In the genomic region with DNA sequence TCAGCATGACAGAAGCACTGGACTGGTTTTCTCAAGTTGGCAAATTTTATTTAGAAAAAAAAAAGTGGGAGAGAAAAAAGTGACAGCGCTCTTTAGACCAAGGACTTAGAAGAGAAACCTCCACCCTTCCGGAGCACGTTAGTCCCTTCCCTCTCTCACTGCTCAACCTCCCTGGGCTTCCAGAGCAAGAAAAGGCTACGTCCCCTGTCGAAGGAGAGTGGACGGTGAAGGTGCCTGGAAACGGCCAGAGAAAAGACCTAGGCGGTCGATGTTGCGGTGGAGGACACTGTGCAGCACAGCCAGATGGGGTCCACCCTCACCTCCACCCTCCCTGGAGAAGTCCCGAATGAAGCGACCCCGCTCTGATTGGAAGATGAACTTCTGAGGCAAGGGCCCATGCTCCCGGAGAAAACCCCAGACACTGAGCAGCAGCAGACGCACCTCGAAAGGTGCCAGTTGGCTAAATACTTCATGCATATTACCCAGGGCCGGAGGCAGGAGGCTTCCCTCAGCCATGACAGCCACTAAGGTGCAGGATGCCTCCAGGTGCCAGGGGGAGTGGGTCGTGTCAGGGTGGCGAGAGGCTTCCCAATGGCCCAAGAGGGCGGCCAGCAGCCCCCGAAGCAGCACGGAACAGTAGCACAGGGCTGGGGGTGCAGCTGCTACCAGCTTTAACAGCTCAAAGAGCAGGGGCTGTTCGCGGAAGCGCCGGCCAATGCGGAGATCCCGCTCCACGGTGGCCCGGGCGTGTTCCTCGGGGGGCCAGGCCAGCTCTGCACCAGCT, we compare ENCODE assay signal across 8 cellular contexts. TPM values are rescaled to one million over a fixed set of nuclear protein-coding genes. Genes with fewer than 3 reads are reported as not detected.
DNase-seq lines count a peak whose midpoint lies in the region; ATAC-seq and TF ChIP-seq lines count a peak whose summit lies in the region.

No MANE protein-coding gene starts in this region.

- no peak for ATAC-seq in HG03457 (IDR thresholded peaks at IDR 0.05; ENCODE audit: unreplicated experiment)

- no peak overlapping the region for H3K27ac ChIP-seq in DOHH2 (ENCODE audit: low read depth, low read length)
- peak overlapping the region; percentile 74 for H3K27ac ChIP-seq in esophagus (ENCODE audit: low read depth in 2 of 2, low read length in 1 of 2)
- H3K27ac ChIP-seq in trophoblast cell (ENCODE audit: low read depth, low read length): no peak overlapping the region

- H3K4ac ChIP-seq in trophoblast cell (ENCODE audit: low read depth, low read length): no peak overlapping the region

- no peaks in the 10 kb centered on the region for H3K9me2 ChIP-seq in DOHH2 (replicated peaks; ENCODE audit: control insufficient read depth, low read length)

- peaks cover 3% of the 10 kb centered on the region; the same call in 1 of the 2 replicates for H4K20me1 ChIP-seq in DOHH2 (ENCODE audit: control insufficient read depth, insufficient read depth, low read depth, low read length)

- H3K79me2 ChIP-seq in DOHH2 (ENCODE audit: control insufficient read depth, low read length) (peaks cover 84% of the 10 kb centered on the region), trophoblast cell (ENCODE audit: control insufficient read depth, insufficient read depth, low read length, poor library complexity) (peaks cover 9% of the 10 kb centered on the region)

- no peak overlapping the region for H4K8ac ChIP-seq in trophoblast cell (ENCODE audit: low read depth, low read length)

- no peak overlapping the region for H3K14ac ChIP-seq in trophoblast cell (ENCODE audit: low read length)

- H3K9me3 ChIP-seq in DOHH2 (ENCODE audit: control insufficient read depth, insufficient read depth, low read length): no peaks in the 10 kb centered on the region
- no peaks in the 10 kb centered on the region for H3K9me3 ChIP-seq in NT2/D1 (ENCODE audit: insufficient read depth, low read length)
- no peaks in the 10 kb centered on the region for H3K9me3 ChIP-seq in esophagus (ENCODE audit: control insufficient read depth in 2 of 2, insufficient read depth in 1 of 2, low read depth in 1 of 2, low read length in 1 of 2)
- no peaks in the 10 kb centered on the region for H3K9me3 ChIP-seq in trophoblast cell (ENCODE audit: insufficient read depth, low read depth, low read length)

- no peak overlapping the region for H2AK5ac ChIP-seq in trophoblast cell (ENCODE audit: low read length)

- H4K12ac ChIP-seq in trophoblast cell (ENCODE audit: low read depth, low read length): no peak overlapping the region

- H3K4me1 ChIP-seq in DOHH2 (ENCODE audit: control insufficient read depth, low read length) (peaks cover 37% of the 10 kb centered on the region), NT2/D1 (ENCODE audit: insufficient read depth, insufficient read length) (peaks cover 6% of the 10 kb centered on the region), esophagus (ENCODE audit: control insufficient read depth in 2 of 2, insufficient read depth in 2 of 2, low read length in 1 of 2) (peaks cover 0 to 11% of the 10 kb centered on the region in 2 donors), trophoblast cell (ENCODE audit: control insufficient read depth in 1 of 2, insufficient read depth in 2 of 2, low read length in 2 of 2) (peaks cover 8 to 9% of the 10 kb centered on the region in 2 experiments)

- H3F3A ChIP-seq in DOHH2 (ENCODE audit: control insufficient read depth, insufficient read depth): no peaks in the 10 kb centered on the region

- H3K36me3 ChIP-seq in DOHH2 (ENCODE audit: control insufficient read depth, low read length): peaks cover 69% of the 10 kb centered on the region
- H3K36me3 ChIP-seq in NT2/D1 (ENCODE audit: insufficient read depth, insufficient read length, low read length): peaks cover 66% of the 10 kb centered on the region
- H3K36me3 ChIP-seq in esophagus (ENCODE audit: control insufficient read depth in 2 of 2, insufficient read depth in 2 of 2, low read length in 1 of 2): peaks cover 10 to 25% of the 10 kb centered on the region in 2 donors
- H3K36me3 ChIP-seq in trophoblast cell (ENCODE audit: control insufficient read depth in 1 of 2, insufficient read depth in 2 of 2, low read length in 2 of 2): peaks cover 30 to 35% of the 10 kb centered on the region in 2 experiments

- H3K4me3 ChIP-seq in DOHH2 (ENCODE audit: low read length) (peak overlapping the region; percentile 7; the same call in 1 of the 2 replicates), NT2/D1 (ENCODE audit: insufficient read length, low read depth) (no peak overlapping the region), esophagus (ENCODE audit: low read depth in 1 of 2, low read length in 2 of 2) (no peak overlapping the region), trophoblast cell (ENCODE audit: low read depth, low read length) (no peak overlapping the region)

- H3K79me1 ChIP-seq in trophoblast cell (ENCODE audit: low read length): peaks cover 7% of the 10 kb centered on the region

- H2BK12ac ChIP-seq in trophoblast cell (ENCODE audit: low read length): no peak overlapping the region

- TF ChIP-seq CTCF in DOHH2 (IDR thresholded peaks at IDR 0.05; ENCODE audit: low read depth, low read length, poor library complexity, severe bottlenecking): no peak

- no peak overlapping the region for H2BK5ac ChIP-seq in trophoblast cell (ENCODE audit: low read depth, low read length, poor library complexity)

- H3K23ac ChIP-seq in trophoblast cell (ENCODE audit: low read length): no peak overlapping the region

- DNase-seq in NT2/D1 (ENCODE audit: low read depth, low spot score) (no peak), trophoblast cell (no peak), EL (no peak), NCI-H1694 (lab: John Stamatoyannopoulos, UW) (no peak)
- DNase-seq in effector CD4-positive, alpha-beta T cell: no peak

- H3K9ac ChIP-seq in NT2/D1 (ENCODE audit: insufficient read length, low read depth): peak overlapping the region; percentile 65
- H3K9ac ChIP-seq in trophoblast cell (ENCODE audit: low read length): no peak overlapping the region

- H2AFZ ChIP-seq in trophoblast cell (ENCODE audit: insufficient read depth, low read length, poor library complexity): no peak overlapping the region

- H3K18ac ChIP-seq in trophoblast cell (ENCODE audit: low read length): no peak overlapping the region

- no peak overlapping the region for H2BK120ac ChIP-seq in trophoblast cell (ENCODE audit: insufficient read depth, low read length, poor library complexity)

- H4K91ac ChIP-seq in trophoblast cell (ENCODE audit: low read depth, low read length): no peak overlapping the region

- H3K4me2 ChIP-seq in DOHH2 (ENCODE audit: low read length): peak overlapping the region; percentile 35
- peak overlapping the region; percentile 33 for H3K4me2 ChIP-seq in trophoblast cell (ENCODE audit: low read length)

- H3K27me3 ChIP-seq in DOHH2 (ENCODE audit: control insufficient read depth, low read length) (no peaks in the 10 kb centered on the region), NT2/D1 (ENCODE audit: insufficient read depth, insufficient read length) (no peaks in the 10 kb centered on the region), esophagus (ENCODE audit: control insufficient read depth in 1 of 2, insufficient read depth in 2 of 2, low read length in 2 of 2) (no peaks in the 10 kb centered on the region), trophoblast cell (ENCODE audit: insufficient read depth, low read length) (no peaks in the 10 kb centered on the region)

- WGBS in esophagus, 2 donors: 60% methylated on average over 32 of the region's 32 CpGs
- no CpG with 5 or more reads among the region's 32 CpGs for WGBS in trophoblast cell (ENCODE audit: extremely low coverage, insufficient coverage, insufficient read length)

RNA-seq across cellular contexts. Expression of a gene that starts 0.6 kb away (rescaled TPM):
- 10 to 100 TPM; 59.8 to 71.6 TPM for polyA plus RNA-seq in esophagus
- polyA plus RNA-seq in trophoblast cell (2013): 213 and 222 TPM in 2 replicates

RNA-seq across cellular contexts. Expression of a gene that starts 6.1 kb away (rescaled TPM):
- 10 to 100 TPM in 1 of 2 donors, 1 to 10 TPM in 1; 4.8 to 10.1 TPM for polyA plus RNA-seq in esophagus
- polyA plus RNA-seq in trophoblast cell (2013): 9.9 and 10.5 TPM in 2 replicates

RNA-seq across cellular contexts. Expression of a gene that starts 18.0 kb away (rescaled TPM):
- polyA plus RNA-seq in esophagus: 10 to 100 TPM; 71.9 to 96.9 TPM
- 147 and 149 TPM in 2 replicates for polyA plus RNA-seq in trophoblast cell (2013)

RNA-seq across cellular contexts. Expression of a gene that starts 18.1 kb away (rescaled TPM):
- 10 to 100 TPM; 15.4 to 32.2 TPM for polyA plus RNA-seq in esophagus
- polyA plus RNA-seq in trophoblast cell (2013): 15.7 and 17.7 TPM in 2 replicates

RNA-seq across cellular contexts. Expression of a gene that starts 24.5 kb away (rescaled TPM):
- 10 to 100 TPM; 16.5 to 23.2 TPM for polyA plus RNA-seq in esophagus
- polyA plus RNA-seq in trophoblast cell (2013): 6.3 and 6.9 TPM in 2 replicates

Comparison
In these comparisons a context has a peak if more than half of its experiments do, and no peak if none do; other contexts are left out.
1. H3K27ac ChIP-seq: peak in esophagus (2 of 2); none in DOHH2 (single experiment) and trophoblast cell (single experiment).